9 cellular contexts compared by ENCODE assay signal in genomic region chr3:71031151-71031550, GRCh38.
DNase-seq lines count a peak whose midpoint lies in the region; ATAC-seq, FAIRE-seq and TF ChIP-seq lines count a peak whose summit lies in the region.
"Had no signal": no experiment of that assay in that cellular context is flagged by ENCODE, and none has a peak within 500 bp of the region (broad histone marks: within the 10 kb centered on the region; RNA-seq: fewer than 3 reads in every experiment).

No MANE protein-coding gene starts in this region.

- no peaks in the 10 kb centered on the region for H3F3A ChIP-seq in PC-3 (ENCODE audit: low read length, unreplicated experiment)

- intact Hi-C loops in PC-3 (cut with micrococcal nuclease) (loop anchor here (1.0 kb wide), 1 partner anchor 18 kb away; no protein-coding TSS in a partner anchor), pancreas (cut with DNase I) (no loop called here)

- H3K9me3 ChIP-seq in PC-3 (ENCODE audit: low read length) (no peaks in the 10 kb centered on the region), pancreas (no peaks in the 10 kb centered on the region)

- H3K9me3 Mint-ChIP-seq in activated naive CD4-positive, alpha-beta T cell treated with anti-CD3 and anti-CD28 coated beads, Interleukin-2, amount 50 U/mL, for 72 hours, result no peaks in the 10 kb centered on the region
- no peaks in the 10 kb centered on the region for H3K9me3 Mint-ChIP-seq in stimulated activated naive CD8-positive, alpha-beta T cell treated with anti-CD3 and anti-CD28 coated beads, Interleukin-15, amount 100 ng/mL, for 72 hours
- no peaks in the 10 kb centered on the region for H3K9me3 Mint-ChIP-seq in activated CD8-positive, alpha-beta memory T cell treated with anti-CD3 and anti-CD28 coated beads, Interleukin-2, amount 10 ng/mL, durations not matched to agents 7 days and 5 days (ENCODE audit: low read depth)

- H4K20me1 ChIP-seq in PC-3 (ENCODE audit: low read length), result no peaks in the 10 kb centered on the region

- no peak for ATAC-seq in activated naive CD4-positive, alpha-beta T cell treated with anti-CD3 and anti-CD28 coated beads, Interleukin-2, amount 50 U/mL, for 72 hours
- ATAC-seq in PC-3, result no peak
- no peak for ATAC-seq in stimulated activated naive CD8-positive, alpha-beta T cell treated with anti-CD3 and anti-CD28 coated beads, Interleukin-15, amount 100 ng/mL, for 72 hours
- ATAC-seq in HG02852 (IDR thresholded peaks at IDR 0.05; ENCODE audit: unreplicated experiment), result no peak
- no peak for ATAC-seq in activated CD8-positive, alpha-beta memory T cell treated with anti-CD3 and anti-CD28 coated beads, Interleukin-2, amount 10 ng/mL, durations not matched to agents 7 days and 5 days
- ATAC-seq in pancreas, result no peak

- H3K27me3 ChIP-seq in PC-3 (ENCODE audit: low read length) (no peaks in the 10 kb centered on the region), pancreas (no peaks in the 10 kb centered on the region)

- H3K27ac Mint-ChIP-seq in activated naive CD4-positive, alpha-beta T cell treated with anti-CD3 and anti-CD28 coated beads, Interleukin-2, amount 50 U/mL, for 72 hours, result peak overlapping the region; percentile 81 to 90
- peak overlapping the region; percentile 28 to 82 for H3K27ac Mint-ChIP-seq in stimulated activated naive CD8-positive, alpha-beta T cell treated with anti-CD3 and anti-CD28 coated beads, Interleukin-15, amount 100 ng/mL, for 72 hours
- H3K27ac Mint-ChIP-seq in activated CD8-positive, alpha-beta memory T cell treated with anti-CD3 and anti-CD28 coated beads, Interleukin-2, amount 10 ng/mL, durations not matched to agents 7 days and 5 days, result no peak overlapping the region

- peaks cover 6% of the 10 kb centered on the region; the same call in 1 of the 2 replicates for H3K79me2 ChIP-seq in PC-3 (ENCODE audit: low read length)

- DNase-seq in activated naive CD4-positive, alpha-beta T cell treated with anti-CD3 and anti-CD28 coated beads, Interleukin-2, amount 50 U/mL, for 72 hours (ENCODE audit: low spot score in 2 of 2), result no peak
- DNase-seq in activated naive CD4-positive, alpha-beta T cell treated with anti-CD3 and anti-CD28 coated beads, Interleukin-2, amount 50 U/mL, for 16 hours, result no peak
- peak; percentile 36 for DNase-seq in PC-3
- DNase-seq in left kidney (ENCODE audit: low read depth, low spot score), result peak; percentile 37
- DNase-seq in stimulated activated naive CD8-positive, alpha-beta T cell treated with anti-CD3 and anti-CD28 coated beads, Interleukin-15, amount 100 ng/mL, for 72 hours, result no peak
- DNase-seq in activated CD8-positive, alpha-beta memory T cell treated with anti-CD3 and anti-CD28 coated beads, Interleukin-2, amount 10 ng/mL, durations not matched to agents 7 days and 5 days, result no peak
- no peak for DNase-seq in pancreas
- DNase-seq: NCI-H146 had no signal

- H3K27ac ChIP-seq in PC-3 (ENCODE audit: low read length), result peak overlapping the region; percentile 36
- peak overlapping the region in 1 of 4 donors; percentile 9 for H3K27ac ChIP-seq in pancreas

- peak overlapping the region in 1 of 2 donors; percentile 30 for H3K4me3 Mint-ChIP-seq in stimulated activated naive CD8-positive, alpha-beta T cell treated with anti-CD3 and anti-CD28 coated beads, Interleukin-15, amount 100 ng/mL, for 72 hours
- H3K4me3 Mint-ChIP-seq in activated CD8-positive, alpha-beta memory T cell treated with anti-CD3 and anti-CD28 coated beads, Interleukin-2, amount 10 ng/mL, durations not matched to agents 7 days and 5 days, result no peak overlapping the region

- H3K27me3 Mint-ChIP-seq in stimulated activated naive CD8-positive, alpha-beta T cell treated with anti-CD3 and anti-CD28 coated beads, Interleukin-15, amount 100 ng/mL, for 72 hours, result no peaks in the 10 kb centered on the region
- H3K27me3 Mint-ChIP-seq in activated CD8-positive, alpha-beta memory T cell treated with anti-CD3 and anti-CD28 coated beads, Interleukin-2, amount 10 ng/mL, durations not matched to agents 7 days and 5 days, result no peaks in the 10 kb centered on the region

- no peak overlapping the region for H2AFZ ChIP-seq in PC-3 (ENCODE audit: low read length)

- no peaks in the 10 kb centered on the region for H3K9me2 ChIP-seq in PC-3 (replicated peaks; ENCODE audit: low read length)

- H3K36me3 Mint-ChIP-seq in activated naive CD4-positive, alpha-beta T cell treated with anti-CD3 and anti-CD28 coated beads, Interleukin-2, amount 50 U/mL, for 72 hours, result peaks cover 32 to 52% of the 10 kb centered on the region in 2 donors
- H3K36me3 Mint-ChIP-seq in activated CD8-positive, alpha-beta memory T cell treated with anti-CD3 and anti-CD28 coated beads, Interleukin-2, amount 10 ng/mL, durations not matched to agents 7 days and 5 days, result peaks cover 32% of the 10 kb centered on the region

- CTCF ChIA-PET in PC-3 (lab: Charles Lee), result no interaction called here
- CTCF ChIA-PET in activated CD8-positive, alpha-beta memory T cell treated with anti-CD3 and anti-CD28 coated beads, Interleukin-2, amount 10 ng/mL, durations not matched to agents 7 days and 5 days (lab: Charles Lee), result interaction anchor here (0.6 kb wide), 1 partner anchor 15 kb away, joined by 3 read pairs; no protein-coding TSS in a partner anchor

- WGBS in pancreas, 2 donors, result 75 to 86% methylated on average over 1 of the region's 1 CpG

- H3K4me2 ChIP-seq in PC-3 (ENCODE audit: low read length), result no peak overlapping the region

- peak overlapping the region; percentile 16; the same call in 1 of the 2 replicates for H3K9ac ChIP-seq in PC-3 (ENCODE audit: low read length)

- POLR2A ChIA-PET in PC-3 (lab: Charles Lee; ENCODE audit: unreplicated experiment), result interaction anchor here (0.7 to 1.2 kb wide), 2 partner anchors 26 to 80 kb away, joined by 3 to 4 read pairs; no protein-coding TSS in a partner anchor

- H3K4me1 Mint-ChIP-seq in stimulated activated naive CD8-positive, alpha-beta T cell treated with anti-CD3 and anti-CD28 coated beads, Interleukin-15, amount 100 ng/mL, for 72 hours, result peaks cover 93% of the 10 kb centered on the region
- peaks cover 24% of the 10 kb centered on the region for H3K4me1 Mint-ChIP-seq in activated CD8-positive, alpha-beta memory T cell treated with anti-CD3 and anti-CD28 coated beads, Interleukin-2, amount 10 ng/mL, durations not matched to agents 7 days and 5 days

- no TSS peak for BruUV-seq in PC-3 (replicated peaks; lab: Mats Ljungman, UMichigan)

- FAIRE-seq in pancreas (lab: Jason Lieb, UNC), result no peak

- H3K36me3 ChIP-seq in PC-3 (ENCODE audit: low read depth, low read length), result no peaks in the 10 kb centered on the region
- no peaks in the 10 kb centered on the region for H3K36me3 ChIP-seq in pancreas

- H3K4me3 ChIP-seq in PC-3 (ENCODE audit: low read length) (no peak overlapping the region), pancreas (no peak overlapping the region)

- TF ChIP-seq CTCF in PC-3 (conservative IDR thresholded peaks at IDR 0.05; ENCODE audit: low read depth, low read length) (no peak), pancreas (IDR thresholded peaks at IDR 0.05) (no peak)

- H3K4me1 ChIP-seq in PC-3 (ENCODE audit: insufficient read depth, low read length) (peaks cover 42% of the 10 kb centered on the region), pancreas (peaks cover 6 to 20% (median 10%) of the 10 kb centered on the region in 3 donors)

Comparison
In these comparisons a context has a peak if more than half of its experiments do, and no peak if none do; other contexts are left out.
1. DNase-seq: peak in PC-3 (single experiment) and left kidney (single experiment); none in activated naive CD4-positive, alpha-beta T cell treated with anti-CD3 and anti-CD28 coated beads, Interleukin-2, amount 50 U/mL, for 72 hours (0 of 2), activated naive CD4-positive, alpha-beta T cell treated with anti-CD3 and anti-CD28 coated beads, Interleukin-2, amount 50 U/mL, for 16 hours (single experiment), stimulated activated naive CD8-positive, alpha-beta T cell treated with anti-CD3 and anti-CD28 coated beads, Interleukin-15, amount 100 ng/mL, for 72 hours (0 of 2), activated CD8-positive, alpha-beta memory T cell treated with anti-CD3 and anti-CD28 coated beads, Interleukin-2, amount 10 ng/mL, durations not matched to agents 7 days and 5 days (single experiment) and pancreas (0 of 6).